18 cellular contexts compared by ENCODE assay signal in genomic region chr1:235703516-235703915, GRCh38. TPM values are rescaled to one million over a fixed set of nuclear protein-coding genes. Genes with fewer than 3 reads are reported as not detected.
DNase-seq lines count a peak whose midpoint lies in the region; TF ChIP-seq lines count a peak whose summit lies in the region.
"Had no signal": no experiment of that assay in that cellular context is flagged by ENCODE, and none has a peak within 500 bp of the region (broad histone marks: within the 10 kb centered on the region; RNA-seq: fewer than 3 reads in every experiment).

No MANE protein-coding gene starts in this region.

- H3K27ac Mint-ChIP-seq in chondrocyte (ENCODE audit: unreplicated experiment), result peak overlapping the region; percentile 92
- H3K27ac Mint-ChIP-seq: activated B cell treated with CpG ODN at 0.5 μM for 24 hours; CD4-positive, alpha-beta memory T cell; dendritic cell treated with granulocyte-macrophage colony-stimulating factor and Interleukin-4, amounts not matched to agents 40 ng/mL and 50 ng/mL, for 4 days had no signal

- H4K8ac ChIP-seq in trophoblast cell (ENCODE audit: low read depth, low read length), result no peak overlapping the region

- no peak overlapping the region for H3K9ac ChIP-seq in MM.1S (ENCODE audit: low read length)
- H3K9ac ChIP-seq in trophoblast cell (ENCODE audit: low read length), result no peak overlapping the region

- H2BK12ac ChIP-seq in trophoblast cell (ENCODE audit: low read length), result no peak overlapping the region

- peaks cover 4% of the 10 kb centered on the region for H3K79me1 ChIP-seq in trophoblast cell (ENCODE audit: low read length)

- H4K20me1 ChIP-seq in MM.1S (ENCODE audit: insufficient read depth, low read length), result no peaks in the 10 kb centered on the region

- no peak overlapping the region for H3K27ac ChIP-seq in MM.1S (ENCODE audit: low read length)
- H3K27ac ChIP-seq in trophoblast cell (ENCODE audit: low read depth, low read length), result no peak overlapping the region

- no peak overlapping the region for H2BK5ac ChIP-seq in trophoblast cell (ENCODE audit: low read depth, low read length, poor library complexity)

- H2BK120ac ChIP-seq in trophoblast cell (ENCODE audit: insufficient read depth, low read length, poor library complexity), result no peak overlapping the region

- H3K27me3 ChIP-seq in MM.1S (replicated peaks; ENCODE audit: insufficient read depth, low read length) (no peaks in the 10 kb centered on the region), trophoblast cell (ENCODE audit: insufficient read depth, low read length) (no peaks in the 10 kb centered on the region)

- H3K4me3 ChIP-seq in MM.1S (ENCODE audit: low read length) (no peak overlapping the region), trophoblast cell (ENCODE audit: low read depth, low read length) (no peak overlapping the region)

- peaks cover 16% of the 10 kb centered on the region for H3K36me3 Mint-ChIP-seq in chondrocyte (ENCODE audit: low read depth)

- H3K9me2 ChIP-seq in MM.1S (replicated peaks; ENCODE audit: insufficient read depth, low read length), result no peaks in the 10 kb centered on the region

- H3K4ac ChIP-seq in trophoblast cell (ENCODE audit: low read depth, low read length), result no peak overlapping the region

- H3K9me3 ChIP-seq in MM.1S (replicated peaks; ENCODE audit: insufficient read depth, low read length), result no peaks in the 10 kb centered on the region
- no peaks in the 10 kb centered on the region for H3K9me3 ChIP-seq in trophoblast cell (ENCODE audit: insufficient read depth, low read depth, low read length)

- no CpG with 5 or more reads among the region's 2 CpGs for WGBS in trophoblast cell (ENCODE audit: extremely low coverage, insufficient coverage, insufficient read length)

- H3K4me1 ChIP-seq in MM.1S (ENCODE audit: low read length), result no peaks in the 10 kb centered on the region
- H3K4me1 ChIP-seq in trophoblast cell (ENCODE audit: control insufficient read depth in 1 of 2, insufficient read depth in 2 of 2, low read length in 2 of 2), result peaks cover 0 to 11% of the 10 kb centered on the region in 2 experiments

- no peak overlapping the region for H3K4me3 Mint-ChIP-seq in chondrocyte (ENCODE audit: unreplicated experiment)
- H3K4me3 Mint-ChIP-seq: activated B cell treated with CpG ODN at 0.5 μM for 24 hours; CD4-positive, alpha-beta memory T cell; dendritic cell treated with granulocyte-macrophage colony-stimulating factor and Interleukin-4, amounts not matched to agents 40 ng/mL and 50 ng/mL, for 4 days had no signal

- H3K14ac ChIP-seq in trophoblast cell (ENCODE audit: low read length), result no peak overlapping the region

- no peak overlapping the region for H4K12ac ChIP-seq in trophoblast cell (ENCODE audit: low read depth, low read length)

- H3K23ac ChIP-seq in trophoblast cell (ENCODE audit: low read length), result no peak overlapping the region

- no peak overlapping the region for H2AK5ac ChIP-seq in trophoblast cell (ENCODE audit: low read length)

- H3K36me3 ChIP-seq in MM.1S (replicated peaks; ENCODE audit: insufficient read depth, low read length), result no peaks in the 10 kb centered on the region
- H3K36me3 ChIP-seq in trophoblast cell (ENCODE audit: control insufficient read depth in 1 of 2, insufficient read depth in 2 of 2, low read length in 2 of 2), result no peaks in the 10 kb centered on the region

- H3F3A ChIP-seq in MM.1S (ENCODE audit: insufficient read depth, low read length), result no peaks in the 10 kb centered on the region

- H3K27me3 Mint-ChIP-seq in chondrocyte (ENCODE audit: low read depth), result no peaks in the 10 kb centered on the region
- H3K27me3 Mint-ChIP-seq: activated B cell treated with CpG ODN at 0.5 μM for 24 hours; CD4-positive, alpha-beta memory T cell; dendritic cell treated with granulocyte-macrophage colony-stimulating factor and Interleukin-4, amounts not matched to agents 40 ng/mL and 50 ng/mL, for 4 days had no signal

- no peak overlapping the region for H4K91ac ChIP-seq in trophoblast cell (ENCODE audit: low read depth, low read length)

- peak; percentile 41 for DNase-seq in Daoy (ENCODE audit: low read depth)
- peak; percentile 56 for DNase-seq in NCI-H226
- no peak for DNase-seq in chondrocyte (ENCODE audit: low spot score)
- peak; percentile 64 for DNase-seq in kidney tubule cell (ENCODE audit: low spot score)
- no peak for DNase-seq in MM.1S
- DNase-seq in stimulated activated naive CD4-positive, alpha-beta T cell treated with Interleukin-2 at 50 U/mL for 16 hours (lab: John Stamatoyannopoulos, UW), result no peak
- no peak for DNase-seq in Ammon's horn (ENCODE audit: low spot score)
- DNase-seq in trophoblast cell, result no peak
- DNase-seq: activated B cell treated with CpG ODN at 0.5 μM for 24 hours; CD4-positive, alpha-beta memory T cell; glutamatergic neuron; left cardiac atrium; NCI-H345; retina; stimulated activated CD4-positive, alpha-beta T cell treated with anti-CD3 and anti-CD28 coated beads, Interleukin-2, amount 100 ng/mL, for 24 hours had no signal

- no peak for TF ChIP-seq CTCF in chondrocyte (IDR thresholded peaks at IDR 0.05)
- no peak for TF ChIP-seq CTCF in MM.1S (IDR thresholded peaks at IDR 0.05; ENCODE audit: low read length)

- no peaks in the 10 kb centered on the region for H3K9me3 Mint-ChIP-seq in chondrocyte (ENCODE audit: low read depth)
- H3K9me3 Mint-ChIP-seq: activated B cell treated with CpG ODN at 0.5 μM for 24 hours; CD4-positive, alpha-beta memory T cell; dendritic cell treated with granulocyte-macrophage colony-stimulating factor and Interleukin-4, amounts not matched to agents 40 ng/mL and 50 ng/mL, for 4 days had no signal

- H3K79me2 ChIP-seq in MM.1S (ENCODE audit: low read length), result no peaks in the 10 kb centered on the region
- no peaks in the 10 kb centered on the region for H3K79me2 ChIP-seq in trophoblast cell (ENCODE audit: control insufficient read depth, insufficient read depth, low read length, poor library complexity)

- H2AFZ ChIP-seq in MM.1S (ENCODE audit: low read length), result no peak overlapping the region
- no peak overlapping the region for H2AFZ ChIP-seq in trophoblast cell (ENCODE audit: insufficient read depth, low read length, poor library complexity)

- H3K18ac ChIP-seq in trophoblast cell (ENCODE audit: low read length), result no peak overlapping the region

- H3K4me2 ChIP-seq in MM.1S (ENCODE audit: low read depth, low read length) (no peak overlapping the region), trophoblast cell (ENCODE audit: low read length) (no peak overlapping the region)

- H3K4me1 Mint-ChIP-seq in chondrocyte (ENCODE audit: low read depth), result peaks cover 22% of the 10 kb centered on the region
- H3K4me1 Mint-ChIP-seq: activated B cell treated with CpG ODN at 0.5 μM for 24 hours; CD4-positive, alpha-beta memory T cell had no signal

RNA-seq across cellular contexts. Expression of gene GNG4, which starts 53.9 kb away (rescaled TPM):
- 0.98 and 2.2 TPM in 2 replicates for total RNA-seq in Daoy (2014; rRNA removed; shearing (Covaris generic))
- 0.19 to 0.60 TPM (median 0.38 TPM) in 3 replicates for total RNA-seq in chondrocyte
- polyA plus RNA-seq in trophoblast cell (2013), result 3.1 TPM in 2 replicates
- total RNA-seq: OCI-LY7, ureter had no signal
- polyA plus RNA-seq: CD4-positive, alpha-beta memory T cell had no signal

Comparison
In these comparisons a context has a peak if more than half of its experiments do, and no peak if none do; other contexts are left out.
1. DNase-seq: peak in Daoy (single experiment), NCI-H226 (single experiment) and kidney tubule cell (single experiment); none in chondrocyte (single experiment), MM.1S (single experiment), stimulated activated naive CD4-positive, alpha-beta T cell treated with Interleukin-2 at 50 U/mL for 16 hours (single experiment), Ammon's horn (single experiment) and trophoblast cell (0 of 2).